Comparison of ENCODE assay signal across 8 cellular contexts in the genomic region with DNA sequence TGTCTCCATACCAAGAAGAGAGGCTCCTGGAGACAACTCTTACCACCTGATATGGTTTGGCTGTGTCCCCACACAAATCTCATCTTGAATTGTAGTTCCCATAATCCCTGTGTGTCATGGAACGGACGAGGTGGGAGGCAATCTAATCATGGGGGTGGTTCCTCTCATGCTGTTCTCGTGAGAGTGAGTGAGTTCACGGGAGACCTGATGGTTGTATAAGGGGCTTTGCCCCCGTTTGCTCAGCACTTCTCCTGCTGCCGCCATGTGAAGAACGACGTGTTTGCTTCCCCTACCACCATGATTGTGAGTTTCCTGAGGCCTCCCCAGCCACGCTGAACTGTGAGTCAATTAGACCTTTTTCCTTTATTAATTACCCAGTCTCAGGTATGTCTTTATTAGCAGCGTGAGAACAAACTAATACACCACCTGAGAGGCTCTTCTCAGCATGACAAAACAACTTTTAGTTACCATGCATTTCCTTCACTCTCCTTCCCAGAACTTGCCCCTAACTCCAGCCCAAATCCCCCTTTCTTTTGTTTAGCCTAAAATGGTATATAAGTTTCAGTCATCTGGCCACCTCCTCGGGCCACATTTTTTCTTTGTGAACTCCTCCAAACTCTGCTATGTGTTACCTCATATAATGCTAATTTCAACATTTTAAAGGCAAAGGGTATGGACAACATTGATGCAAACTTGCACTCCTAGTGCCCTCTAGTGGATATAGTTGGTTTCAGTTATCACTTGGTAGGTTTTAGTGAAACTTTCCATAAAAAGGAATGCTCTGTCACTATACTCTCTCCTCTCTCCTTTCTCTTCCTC. TPM values are rescaled to one million over a fixed set of nuclear protein-coding genes. Genes with fewer than 3 reads are reported as not detected.
DNase-seq lines count a peak whose midpoint lies in the region; ATAC-seq, FAIRE-seq and TF ChIP-seq lines count a peak whose summit lies in the region.

No MANE protein-coding gene starts in this region.

- peak; percentile 81 for FAIRE-seq in endothelial cell of umbilical vein (lab: Jason Lieb, UNC)

- no peaks in the 10 kb centered on the region for H3K27me3 Mint-ChIP-seq in naive B cell

- H3K4me1 Mint-ChIP-seq in naive B cell = no peaks in the 10 kb centered on the region

- H3K27me3 ChIP-seq in Peyer's patch (no peaks in the 10 kb centered on the region), endothelial cell of umbilical vein (ENCODE audit: control insufficient read depth in 2 of 2, insufficient read depth in 2 of 2, low read length in 2 of 2) (peaks cover 4 to 7% of the 10 kb centered on the region in 2 experiments)

- H2AFZ ChIP-seq in endothelial cell of umbilical vein (ENCODE audit: low read depth, low read length) = no peak overlapping the region

- POLR2A ChIA-PET in endothelial cell of umbilical vein (lab: Charles Lee) = no interaction called here

- TF ChIP-seq POLR2A in Peyer's patch (IDR thresholded peaks at IDR 0.05) (no peak), endothelial cell of umbilical vein (IDR thresholded peaks at IDR 0.05; ENCODE audit: low read depth, low read length) (no peak)

- H3K4me2 ChIP-seq in endothelial cell of umbilical vein (ENCODE audit: insufficient read depth, low read length) = no peak overlapping the region

- CTCF ChIA-PET in endothelial cell of umbilical vein (lab: Charles Lee) = interaction anchor here (0.7 to 2.8 kb wide), 16 partner anchors 10 to 268 kb away, joined by 3 to 42 read pairs (median 4); a partner anchor contains a TSS

- no peaks in the 10 kb centered on the region for H3K9me1 ChIP-seq in endothelial cell of umbilical vein (replicated peaks; ENCODE audit: control insufficient read depth, extremely low read depth, insufficient read depth, low read length)

- no peaks in the 10 kb centered on the region for H3K79me2 ChIP-seq in endothelial cell of umbilical vein (ENCODE audit: control insufficient read depth, insufficient read depth, low read length)

- peaks cover 0 to 2% (median 0%) of the 10 kb centered on the region in 7 donors for H3K9me3 Mint-ChIP-seq in naive B cell

- H3K36me3 ChIP-seq in Peyer's patch = no peaks in the 10 kb centered on the region
- no peaks in the 10 kb centered on the region for H3K36me3 ChIP-seq in endothelial cell of umbilical vein (ENCODE audit: control insufficient read depth in 2 of 2, extremely low read depth in 1 of 2, insufficient read depth in 2 of 2, low read length in 2 of 2)

- intact Hi-C loops in endothelial cell of umbilical vein (cut with micrococcal nuclease) = loop anchor here (1.0 to 5.0 kb wide), 6 partner anchors 77 to 847 kb away; no protein-coding TSS in a partner anchor

- H3K4me3 ChIP-seq in Peyer's patch (no peak overlapping the region), endothelial cell of umbilical vein (replicated peaks in 1 of 3; ENCODE audit: insufficient read depth in 1 of 3, low read depth in 1 of 3, low read length in 3 of 3) (no peak overlapping the region)

- peak in 5 of 6 experiments; percentile 31 to 87 (median 80) for TF ChIP-seq CTCF in Peyer's patch (IDR thresholded peaks at IDR 0.05)
- TF ChIP-seq CTCF in endothelial cell of umbilical vein (IDR thresholded peaks at IDR 0.05; ENCODE audit: extremely low read depth in 1 of 2, insufficient read depth in 1 of 2, low read depth in 1 of 2, low read length in 2 of 2) = peak; percentile 51 to 64

- no peaks in the 10 kb centered on the region for H3K9me3 ChIP-seq in Peyer's patch
- no peaks in the 10 kb centered on the region for H3K9me3 ChIP-seq in endothelial cell of umbilical vein (replicated peaks; ENCODE audit: control insufficient read depth, insufficient read depth, low read length)

- BruUV-seq in endothelial cell of umbilical vein (replicated peaks; lab: Mats Ljungman, UMichigan) = no TSS peak

- no peak overlapping the region for H3K9ac ChIP-seq in endothelial cell of umbilical vein (replicated peaks; ENCODE audit: extremely low read depth, insufficient read depth, low read length)

- ATAC-seq in GM21381 (IDR thresholded peaks at IDR 0.05; ENCODE audit: unreplicated experiment) = peak; percentile 70
- peak in 1 of 2 donors; percentile 51 for ATAC-seq in naive B cell (ENCODE audit: low read depth in 2 of 2)
- no peak for ATAC-seq in HG03108 (IDR thresholded peaks at IDR 0.05; ENCODE audit: unreplicated experiment)

- dilution Hi-C loops in endothelial cell of umbilical vein (cut with MboI; ENCODE audit: extremely low pct_ligation_motif_present, low sequenced_read_pairs) = no loop called here

- H4K20me1 ChIP-seq in endothelial cell of umbilical vein (replicated peaks; ENCODE audit: control insufficient read depth, extremely low read depth, insufficient read depth, low read length) = no peaks in the 10 kb centered on the region

- H3K27ac Mint-ChIP-seq in naive B cell = peak overlapping the region in 1 of 6 donors; percentile 89

- H3K4me3 Mint-ChIP-seq in naive B cell = no peak overlapping the region

- no peaks in the 10 kb centered on the region for H3K36me3 Mint-ChIP-seq in naive B cell

- H3K27ac ChIP-seq in Peyer's patch = no peak overlapping the region
- no peak overlapping the region for H3K27ac ChIP-seq in endothelial cell of umbilical vein (ENCODE audit: insufficient read depth, low read depth, low read length)

- H3K4me1 ChIP-seq in Peyer's patch = no peaks in the 10 kb centered on the region
- H3K4me1 ChIP-seq in endothelial cell of umbilical vein (ENCODE audit: control insufficient read depth, extremely low read depth, insufficient read depth, low read length) = no peaks in the 10 kb centered on the region

- peak; percentile 28 for DNase-seq in GF-D8 (lab: John Stamatoyannopoulos, UW)
- peak; percentile 34 for DNase-seq in KG1 (lab: John Stamatoyannopoulos, UW)
- no peak for DNase-seq in Peyer's patch
- peak; percentile 52 for DNase-seq in endothelial cell of umbilical vein (ENCODE audit: low read depth, low spot score)
- DNase-seq in naive B cell = peak; percentile 11
- DNase-seq in stimulated activated CD4-positive, alpha-beta T cell treated with anti-CD3 and anti-CD28 coated beads, Interleukin-4, amount 100 ng/mL, for 1 hour = no peak

TF ChIP-seq in endothelial cell of umbilical vein, 7 proteins besides CTCF, POLR2A, EP300 and RAD21:
- TF ChIP-seq, protein P1, sequence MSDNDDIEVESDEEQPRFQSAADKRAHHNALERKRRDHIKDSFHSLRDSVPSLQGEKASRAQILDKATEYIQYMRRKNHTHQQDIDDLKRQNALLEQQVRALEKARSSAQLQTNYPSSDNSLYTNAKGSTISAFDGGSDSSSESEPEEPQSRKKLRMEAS (IDR thresholded peaks at IDR 0.05; ENCODE audit: insufficient read depth, insufficient read length) = no peak
- TF ChIP-seq POLR2AphosphoS5 (IDR thresholded peaks at IDR 0.05; ENCODE audit: insufficient read depth, low read depth, low read length) = no peak
- no peak for TF ChIP-seq MYC (IDR thresholded peaks at IDR 0.05; ENCODE audit: low read depth, low read length)
- TF ChIP-seq FOS (IDR thresholded peaks at IDR 0.05; ENCODE audit: borderline replicate concordance, insufficient read depth, low read length) = no peak
- TF ChIP-seq EZH2 (IDR thresholded peaks at IDR 0.05; ENCODE audit: borderline replicate concordance, low read depth, low read length, severe bottlenecking) = no peak
- TF ChIP-seq GATA2 (IDR thresholded peaks at IDR 0.05; ENCODE audit: insufficient read depth, insufficient read length, low read depth, low read length) = no peak
- no peak for TF ChIP-seq JUN (IDR thresholded peaks at IDR 0.05; ENCODE audit: borderline replicate concordance, insufficient read depth, insufficient read length, low read depth)

RNA-seq across cellular contexts. Expression of a gene that starts 58.6 kb away (rescaled TPM):
- total RNA-seq in Peyer's patch (not detected), endothelial cell of umbilical vein (not detected in 2 replicates)
- polyA plus RNA-seq in endothelial cell of umbilical vein (0.06 TPM in 1 of 2 replicates, not detected in the other), naive B cell (ENCODE audit: low read depth in 6 of 6) (not detected)
- 0.05 TPM in 1 of 2 replicates, not detected in the other for polyA plus RNA-seq in endothelial cell of umbilical vein (2011; cell fraction: cytosol; rRNA removed)
- 0.28 TPM in 1 of 2 replicates, not detected in the other for polyA plus RNA-seq in endothelial cell of umbilical vein (2011; cell fraction: nucleus; rRNA removed)
- not detected in 2 replicates for polyA plus RNA-seq in endothelial cell of umbilical vein (2012)
- not detected in 2 replicates for polyA minus RNA-seq in endothelial cell of umbilical vein
- not detected for polyA minus RNA-seq in endothelial cell of umbilical vein (2011; cell fraction: cytosol; rRNA and poly(A)+ RNA removed)
- polyA minus RNA-seq in endothelial cell of umbilical vein (2011; cell fraction: nucleus; rRNA and poly(A)+ RNA removed) = 0.43 TPM in 1 of 2 replicates, not detected in the other

Comparison
In these comparisons a context has a peak if more than half of its experiments do, and no peak if none do; other contexts are left out.
1. DNase-seq: peak in GF-D8 (single experiment), KG1 (single experiment), endothelial cell of umbilical vein (single experiment) and naive B cell (single experiment); none in Peyer's patch (0 of 3) and stimulated activated CD4-positive, alpha-beta T cell treated with anti-CD3 and anti-CD28 coated beads, Interleukin-4, amount 100 ng/mL, for 1 hour (single experiment).